In genomic region chr6:17684134-17684533, GRCh38 we compare ENCODE assay signal across 23 cellular contexts. TPM values are rescaled to one million over a fixed set of nuclear protein-coding genes. Genes with fewer than 3 reads are reported as not detected.
DNase-seq lines count a peak whose midpoint lies in the region; ATAC-seq, FAIRE-seq and TF ChIP-seq lines count a peak whose summit lies in the region.
"Had no signal": no experiment of that assay in that cellular context is flagged by ENCODE, and none has a peak within 500 bp of the region (broad histone marks: within the 10 kb centered on the region; RNA-seq: fewer than 3 reads in every experiment).

No MANE protein-coding gene starts in this region.

- peaks cover 36% of the 10 kb centered on the region for H3K4me1 Mint-ChIP-seq in GM23338
- H3K4me1 Mint-ChIP-seq in effector memory CD8-positive, alpha-beta T cell (ENCODE audit: low read depth in 2 of 2): peaks cover 39 to 54% of the 10 kb centered on the region in 2 donors

- H3K9me2 ChIP-seq in GM23338 (ENCODE audit: insufficient read depth) (no peaks in the 10 kb centered on the region), OCI-LY7 (ENCODE audit: insufficient read depth, low read length) (no peaks in the 10 kb centered on the region)
- H3K9me2 ChIP-seq: SK-N-SH had no signal

- no peaks in the 10 kb centered on the region for H3K27me3 ChIP-seq in A673 (replicated peaks; ENCODE audit: insufficient read depth, low read depth, low read length, poor library complexity)
- no peaks in the 10 kb centered on the region for H3K27me3 ChIP-seq in GM23338 (ENCODE audit: insufficient read depth)
- H3K27me3 ChIP-seq in small intestine (ENCODE audit: control insufficient read depth in 2 of 2, insufficient read depth in 2 of 2, low read length in 2 of 2): no peaks in the 10 kb centered on the region
- H3K27me3 ChIP-seq: BE2C had no signal

- H2AFZ ChIP-seq in GM23338 (no peak overlapping the region), OCI-LY7 (ENCODE audit: low read length) (no peak overlapping the region)
- H2AFZ ChIP-seq: GM23248 had no signal

- H3K9me3 Mint-ChIP-seq in GM23338: no peaks in the 10 kb centered on the region
- no peaks in the 10 kb centered on the region for H3K9me3 Mint-ChIP-seq in effector memory CD8-positive, alpha-beta T cell

- no peak for FAIRE-seq in small intestine (lab: Jason Lieb, UNC)
- FAIRE-seq: A549 had no signal

- POLR2A ChIA-PET in A673 (lab: Charles Lee; ENCODE audit: low non-redundant PET): no interaction called here
- POLR2A ChIA-PET in OCI-LY7 (lab: Charles Lee): interaction anchor here (0.8 to 3.0 kb wide), 5 partner anchors 11 to 82 kb away, joined by 3 to 11 read pairs (median 4); partner anchors contain the start of gene NUP153

- H4K20me1 ChIP-seq in GM23338 (replicated peaks; ENCODE audit: insufficient read depth) (peaks cover 45% of the 10 kb centered on the region), OCI-LY7 (ENCODE audit: insufficient read depth, low read length) (peaks cover 47% of the 10 kb centered on the region)

- peaks cover 2% of the 10 kb centered on the region for H3K27me3 Mint-ChIP-seq in GM23338 (ENCODE audit: insufficient read depth, low read depth, poor library complexity)
- H3K27me3 Mint-ChIP-seq in effector memory CD8-positive, alpha-beta T cell: no peaks in the 10 kb centered on the region

- H3K4me3 ChIP-seq in A673 (ENCODE audit: low read depth, low read length, poor library complexity, severe bottlenecking) (no peak overlapping the region), GM23338 (no peak overlapping the region), OCI-LY7 (ENCODE audit: low read depth, low read length, poor library complexity, severe bottlenecking) (no peak overlapping the region), small intestine (ENCODE audit: low read depth in 1 of 2, low read length in 2 of 2) (no peak overlapping the region)
- H3K4me3 ChIP-seq: A549, GM23248 had no signal

- no peaks in the 10 kb centered on the region for H3F3A ChIP-seq in GM23338 (replicated peaks; ENCODE audit: low read depth)

- 95 to 96% (median 96%) methylated on average over 1 of the region's 1 CpG for WGBS in small intestine, 3 donors

- H3K79me2 ChIP-seq in GM23338 (replicated peaks; ENCODE audit: insufficient read depth) (peaks cover 99% of the 10 kb centered on the region), OCI-LY7 (ENCODE audit: insufficient read depth, low read depth, low read length) (peaks cover 98% of the 10 kb centered on the region)

- H3K4me3 Mint-ChIP-seq in GM23338: no peak overlapping the region
- no peak overlapping the region for H3K4me3 Mint-ChIP-seq in effector memory CD8-positive, alpha-beta T cell

- H3K27ac Mint-ChIP-seq in GM23338: no peak overlapping the region
- H3K27ac Mint-ChIP-seq in effector memory CD8-positive, alpha-beta T cell: peak overlapping the region; percentile 16 to 42

- peaks cover 67% of the 10 kb centered on the region for H3K36me3 ChIP-seq in A673 (ENCODE audit: insufficient read depth, low read length, poor library complexity, severe bottlenecking)
- no peaks in the 10 kb centered on the region; the same call in 1 of the 2 replicates for H3K36me3 ChIP-seq in GM23338 (ENCODE audit: insufficient read depth)
- H3K36me3 ChIP-seq in OCI-LY7 (ENCODE audit: insufficient read depth, low read length): peaks cover 99% of the 10 kb centered on the region
- H3K36me3 ChIP-seq in small intestine (ENCODE audit: control insufficient read depth in 2 of 2, insufficient read depth in 2 of 2, low read length in 2 of 2): peaks cover 0 to 8% of the 10 kb centered on the region in 2 donors

- TSS peak; percentile 3 for BruUV-seq in A673 (replicated peaks; lab: Mats Ljungman, UMichigan)
- TSS peak; percentile 13 for BruUV-seq in OCI-LY7 (replicated peaks; lab: Mats Ljungman, UMichigan)

- no peak for ATAC-seq in GM23338
- no peak for ATAC-seq in effector memory CD8-positive, alpha-beta T cell (replicated peaks)
- ATAC-seq in GM21529 (IDR thresholded peaks at IDR 0.05; ENCODE audit: unreplicated experiment): no peak
- no peak for ATAC-seq in HG02938 (IDR thresholded peaks at IDR 0.05; ENCODE audit: unreplicated experiment)
- no peak for ATAC-seq in GM19397 (IDR thresholded peaks at IDR 0.05; ENCODE audit: unreplicated experiment)
- ATAC-seq: A549 had no signal

- H3K9me3 ChIP-seq in A673 (ENCODE audit: low read depth, low read length, poor library complexity, severe bottlenecking) (no peaks in the 10 kb centered on the region), OCI-LY7 (ENCODE audit: low read length) (no peaks in the 10 kb centered on the region), small intestine (ENCODE audit: control insufficient read depth, low read depth) (no peaks in the 10 kb centered on the region)
- H3K9me3 ChIP-seq: A549, BE2C, SK-N-SH had no signal

- CTCF ChIA-PET in A673 (lab: Charles Lee): no interaction called here
- CTCF ChIA-PET in OCI-LY7 (lab: Charles Lee; ENCODE audit: unreplicated experiment): no interaction called here

- intact Hi-C loops in A673 (cut with micrococcal nuclease; ENCODE audit: unreplicated experiment): no loop called here
- intact Hi-C loops in OCI-LY7 (cut with micrococcal nuclease; ENCODE audit: unreplicated experiment): no loop called here

- H3K4me1 ChIP-seq in A673 (ENCODE audit: insufficient read depth, low read length, poor library complexity, severe bottlenecking) (no peaks in the 10 kb centered on the region), GM23338 (ENCODE audit: insufficient read depth) (peaks cover 31% of the 10 kb centered on the region), OCI-LY7 (ENCODE audit: insufficient read depth, low read length, poor library complexity, severe bottlenecking) (no peaks in the 10 kb centered on the region), small intestine (ENCODE audit: control insufficient read depth in 2 of 2, insufficient read depth in 1 of 2, low read depth in 1 of 2, low read length in 1 of 2) (no peaks in the 10 kb centered on the region)
- H3K4me1 ChIP-seq: BE2C had no signal

- DNase-seq in A673 (ENCODE audit: low spot score) (no peak), GM23338 (ENCODE audit: low spot score) (no peak), OCI-LY7 (ENCODE audit: low spot score) (no peak), small intestine (no peak)
- DNase-seq in effector memory CD8-positive, alpha-beta T cell: no peak
- DNase-seq: BE2C, COR-L47, DMS79, GM23248, KG1, NCI-H1105, NCI-H146, NCI-H2029, NCI-H226, NCI-H510A treated with DMSO at 0.1 percent for 48 hours, NCI-H748 treated with DMSO at 0.1 percent for 48 hours, SIG-M5, SK-N-SH had no signal

- H3K4me2 ChIP-seq in GM23338 (0 out of 2 replicates have a peak overlapping the region, but pooled peaks have one; percentile 4), OCI-LY7 (ENCODE audit: low read length) (no peak overlapping the region)
- H3K4me2 ChIP-seq: A549, SK-N-SH had no signal

- peaks cover 71% of the 10 kb centered on the region for H3K36me3 Mint-ChIP-seq in GM23338 (ENCODE audit: low read depth)
- H3K36me3 Mint-ChIP-seq in effector memory CD8-positive, alpha-beta T cell (ENCODE audit: insufficient read depth): peaks cover 64% of the 10 kb centered on the region

- no peak for TF ChIP-seq CTCF in A673 (conservative IDR thresholded peaks at IDR 0.05; ENCODE audit: low read depth, low read length)
- TF ChIP-seq CTCF in GM23338 (conservative IDR thresholded peaks at IDR 0.05; ENCODE audit: low read depth in 2 of 2): no peak
- TF ChIP-seq CTCF in OCI-LY7 (conservative IDR thresholded peaks at IDR 0.05; ENCODE audit: low read length): no peak

- H3K27ac ChIP-seq in A673 (ENCODE audit: low read depth, low read length, poor library complexity, severe bottlenecking) (no peak overlapping the region), GM23338 (ENCODE audit: low read depth) (peak overlapping the region; percentile 62), OCI-LY7 (ENCODE audit: low read depth, low read length, poor library complexity, severe bottlenecking) (no peak overlapping the region), small intestine (ENCODE audit: low read depth in 1 of 2, low read length in 1 of 2) (no peak overlapping the region)
- H3K27ac ChIP-seq: A549, GM23248, RWPE1 had no signal

TF ChIP-seq in GM23338, 12 proteins besides CTCF, POLR2A, EP300 and RAD21:
- TF ChIP-seq STAT1 (IDR thresholded peaks at IDR 0.05; ENCODE audit: unreplicated experiment) (no peak), ZNF331 (CRISPR knock-in tag; IDR thresholded peaks at IDR 0.05; ENCODE audit: low read depth) (no peak)

RNA-seq across cellular contexts. Expression of gene NUP153, which starts 22.6 kb away (rescaled TPM):
- total RNA-seq in A673 (2021) (90.1 and 104 TPM in 2 replicates), OCI-LY7 (2022) (88.0 and 89.8 TPM in 2 replicates)
- total RNA-seq in GM23338 (2014; rRNA removed; shearing (Covaris generic)): 88.4 and 89.6 TPM in 2 replicates
- polyA plus RNA-seq in GM23338 (2016; fragmentation: Nextera tagmentation; extraction: Ambion mirVana) (22.0 and 23.8 TPM in 2 replicates), small intestine (1 to 10 TPM; 7.6 to 8.9 (median 8.3) TPM)
- 66.3 and 72.5 TPM in 2 replicates for total RNA-seq in OCI-LY7 (2014; rRNA removed; shearing (Covaris generic))
